ENCODE assay signal across 9 cellular contexts in genomic region chr13:25292301-25292700, GRCh38. TPM values are rescaled to one million over a fixed set of nuclear protein-coding genes. Genes with fewer than 3 reads are reported as not detected.
DNase-seq lines count a peak whose midpoint lies in the region; ATAC-seq, FAIRE-seq and TF ChIP-seq lines count a peak whose summit lies in the region.
"Had no signal": no experiment of that assay in that cellular context is flagged by ENCODE, and none has a peak within 500 bp of the region (broad histone marks: within the 10 kb centered on the region; RNA-seq: fewer than 3 reads in every experiment).

No MANE protein-coding gene starts in this region.

- no peaks in the 10 kb centered on the region for H3K36me3 Mint-ChIP-seq in endodermal cell (ENCODE audit: low read depth)

- H3K27ac ChIP-seq in endodermal cell (ENCODE audit: low read depth, low read length) = no peak overlapping the region

- TF ChIP-seq CTCF in D721Med (IDR thresholded peaks at IDR 0.05; ENCODE audit: insufficient read depth, missing control alignments) (no peak), endodermal cell (conservative IDR thresholded peaks at IDR 0.05) (no peak)

- no peaks in the 10 kb centered on the region for H3K4me1 ChIP-seq in endodermal cell (ENCODE audit: control insufficient read depth, insufficient read depth, low read length)

- peak; percentile 91 for FAIRE-seq in D721Med (lab: Jason Lieb, UNC)

- H3K27ac Mint-ChIP-seq in endodermal cell = no peak overlapping the region
- H3K27ac Mint-ChIP-seq: activated T-helper 1 cell treated with anti-CD3 and anti-CD28 coated beads, Interleukin-12 subunit alpha, Interleukin-12 subunit beta, Interleukin-2, Interleukin-4 antibody, amounts not matched to agents 30 ng/mL and 10 ng/mL and 1 ng/mL, durations not matched to agents 14 hours and 24 hours and 36 hours had no signal

- no peak overlapping the region for H3K4me3 Mint-ChIP-seq in endodermal cell
- H3K4me3 Mint-ChIP-seq: activated T-helper 1 cell treated with anti-CD3 and anti-CD28 coated beads, Interleukin-12 subunit alpha, Interleukin-12 subunit beta, Interleukin-2, Interleukin-4 antibody, amounts not matched to agents 30 ng/mL and 10 ng/mL and 1 ng/mL, durations not matched to agents 14 hours and 24 hours and 36 hours had no signal

- peaks cover 40% of the 10 kb centered on the region for H3K27me3 Mint-ChIP-seq in endodermal cell (ENCODE audit: insufficient read depth)

- H3K36me3 ChIP-seq in endodermal cell (ENCODE audit: control insufficient read depth, insufficient read depth, low read length) = no peaks in the 10 kb centered on the region

- H3K9ac ChIP-seq in endodermal cell (ENCODE audit: extremely low read depth, low read length, poor library complexity, severe bottlenecking) = no peak overlapping the region

- WGBS in endodermal cell (ENCODE audit: insufficient coverage in 1 of 2, insufficient read length in 1 of 2), 2 experiments = 79 to 82% methylated on average over 1 of the region's 1 CpG

- DNase-seq in D721Med (ENCODE audit: insufficient read length, low spot score) (no peak), Kasumi-1 (lab: John Stamatoyannopoulos, UW) (peak; percentile 19 to 22), iPS-NIHi11 (ENCODE audit: low spot score) (peak; percentile 38), hypothalamus (lab: John Stamatoyannopoulos, UW) (no peak), MV-4-11 (lab: John Stamatoyannopoulos, UW) (no peak), endodermal cell (no peak)

- H3K9me3 ChIP-seq in endodermal cell (ENCODE audit: control insufficient read depth, low read length) = no peaks in the 10 kb centered on the region

- H3K9me3 Mint-ChIP-seq in endodermal cell = no peaks in the 10 kb centered on the region
- H3K9me3 Mint-ChIP-seq: activated T-helper 1 cell treated with anti-CD3 and anti-CD28 coated beads, Interleukin-12 subunit alpha, Interleukin-12 subunit beta, Interleukin-2, Interleukin-4 antibody, amounts not matched to agents 30 ng/mL and 10 ng/mL and 1 ng/mL, durations not matched to agents 14 hours and 24 hours and 36 hours had no signal

- no peak overlapping the region for H3K4me3 ChIP-seq in endodermal cell (ENCODE audit: low read length)

- no peaks in the 10 kb centered on the region for H3K4me1 Mint-ChIP-seq in endodermal cell

- ATAC-seq in SK-N-SH treated with all-trans-retinoic acid at 6 μM for 48 hours (peak; percentile 57), HG02884 (IDR thresholded peaks at IDR 0.05; ENCODE audit: unreplicated experiment) (no peak)

- H3K27me3 ChIP-seq in endodermal cell (ENCODE audit: control insufficient read depth, insufficient read depth, low read length, poor library complexity, severe bottlenecking) = peaks cover 38% of the 10 kb centered on the region

TF ChIP-seq in SK-N-SH treated with all-trans-retinoic acid at 6 μM for 48 hours, 23 proteins besides CTCF, POLR2A, EP300 and RAD21:
- no peak for TF ChIP-seq ZC3H10 (CRISPR knock-in tag; IDR thresholded peaks at IDR 0.05)
- no peak for TF ChIP-seq ISL1 (CRISPR knock-in tag; IDR thresholded peaks at IDR 0.05)
- TF ChIP-seq TSHZ2 (CRISPR knock-in tag; IDR thresholded peaks at IDR 0.05) = no peak
- no peak for TF ChIP-seq OSR1 (CRISPR knock-in tag; IDR thresholded peaks at IDR 0.05)
- no peak for TF ChIP-seq TOX (CRISPR knock-in tag; IDR thresholded peaks at IDR 0.05; ENCODE audit: borderline replicate concordance)
- TF ChIP-seq POU6F1 (CRISPR knock-in tag; IDR thresholded peaks at IDR 0.05; ENCODE audit: borderline replicate concordance, low read depth) = no peak
- TF ChIP-seq PPARA (CRISPR knock-in tag; IDR thresholded peaks at IDR 0.05; ENCODE audit: borderline replicate concordance) = no peak
- no peak for TF ChIP-seq CSDC2 (CRISPR knock-in tag; IDR thresholded peaks at IDR 0.05)
- no peak for TF ChIP-seq ZNF8 (CRISPR knock-in tag; IDR thresholded peaks at IDR 0.05)
- TF ChIP-seq CSRNP3 (CRISPR knock-in tag; IDR thresholded peaks at IDR 0.05) = no peak
- TF ChIP-seq ARNTL (CRISPR knock-in tag; IDR thresholded peaks at IDR 0.05; ENCODE audit: borderline replicate concordance, low read depth) = no peak
- TF ChIP-seq PATZ1 (CRISPR knock-in tag; IDR thresholded peaks at IDR 0.05; ENCODE audit: borderline replicate concordance) = no peak
- TF ChIP-seq SNAI2 (CRISPR knock-in tag; IDR thresholded peaks at IDR 0.05) = no peak

RNA-seq across cellular contexts. Expression of gene MTMR6, which starts 5.0 kb away (rescaled TPM):
- 1 to 10 TPM; 6.3 to 7.7 TPM for total RNA-seq in endodermal cell
- 17.1 TPM for polyA plus RNA-seq in endodermal cell (2013, experiment 1 of 2)
- 16.6 TPM for polyA plus RNA-seq in endodermal cell (2013, experiment 2 of 2)

RNA-seq across cellular contexts. Expression of gene NUP58, which starts 9.1 kb away (rescaled TPM):
- total RNA-seq in endodermal cell = 10 to 100 TPM; 49.7 to 66.4 TPM
- 53.3 TPM for polyA plus RNA-seq in endodermal cell (2013, experiment 1 of 2)
- 54.6 TPM for polyA plus RNA-seq in endodermal cell (2013, experiment 2 of 2)

Comparison
In these comparisons a context has a peak if more than half of its experiments do, and no peak if none do; other contexts are left out.
1. DNase-seq: peak in Kasumi-1 (2 of 2) and iPS-NIHi11 (single experiment); none in D721Med (single experiment), hypothalamus (0 of 51), MV-4-11 (single experiment) and endodermal cell (single experiment).